Comparison of ENCODE assay signal across 21 cellular contexts in genomic region chr2:238777369-238778067, GRCh38.
DNase-seq lines count a peak whose midpoint lies in the region; ATAC-seq, FAIRE-seq and TF ChIP-seq lines count a peak whose summit lies in the region.
"Had no signal": no experiment of that assay in that cellular context is flagged by ENCODE, and none has a peak within 500 bp of the region (broad histone marks: within the 10 kb centered on the region; RNA-seq: fewer than 3 reads in every experiment).

No MANE protein-coding gene starts in this region.

- TF ChIP-seq POLR2A in GM12878 (IDR thresholded peaks at IDR 0.05; ENCODE audit: low read depth, low read length) (no peak), H54 (IDR thresholded peaks at IDR 0.05; ENCODE audit: low read depth, low read length) (no peak)

- no peak for TF ChIP-seq RAD21 in GM12878 (IDR thresholded peaks at IDR 0.05; ENCODE audit: insufficient read depth, low read depth, low read length)

- H3K9me3 ChIP-seq in GM12878 (replicated peaks; ENCODE audit: control insufficient read depth, insufficient read depth, low read length) = no peaks in the 10 kb centered on the region; the same call in 2 of the 3 replicates

- H3K4me1 ChIP-seq in GM12878 (ENCODE audit: control insufficient read depth, insufficient read depth, low read length) = no peaks in the 10 kb centered on the region

- in situ Hi-C loops in GM12878 (cut with MboI) = no loop called here

- H3K27me3 ChIP-seq in GM12878 (replicated peaks in 1 of 2; ENCODE audit: control insufficient read depth in 2 of 2, insufficient read depth in 2 of 2, low read length in 1 of 2) = no peaks in the 10 kb centered on the region

- TF ChIP-seq EP300 in GM12878 (IDR thresholded peaks at IDR 0.05; ENCODE audit: borderline replicate concordance in 1 of 2, control insufficient read depth in 1 of 2, low read depth in 2 of 2, low read length in 2 of 2) = no peak

- no peak overlapping the region for H3K9ac ChIP-seq in GM12878 (ENCODE audit: control insufficient read depth, insufficient read depth, low read length)

- SMC1A ChIA-PET in GM12878 (lab: Charles Lee; ENCODE audit: uncharacterized antibody, unreplicated experiment) = no interaction called here

- H2AFZ ChIP-seq in GM12878 (ENCODE audit: control insufficient read depth, low read depth, low read length) = no peak overlapping the region

- H3K4me3 ChIP-seq in GM12864 (ENCODE audit: low read depth, low read length) = no peak overlapping the region
- H3K4me3 ChIP-seq in GM12878 = no peak overlapping the region

- H4K20me1 ChIP-seq in GM12878 (ENCODE audit: control insufficient read depth, insufficient read depth) = no peaks in the 10 kb centered on the region

- no peaks in the 10 kb centered on the region for H3K36me3 ChIP-seq in GM12878 (ENCODE audit: control insufficient read depth in 2 of 2, insufficient read depth in 2 of 2, low read length in 1 of 2)

- CTCF ChIA-PET in GM12878 (lab: Yijun Ruan, JAX) = no interaction called here

- 10% methylated on average over 15 of the region's 15 CpGs for whole genome bisulfite sequencing in GM12878 (ENCODE audit: insufficient coverage, insufficient replicate concordance, low lambda C conversion rate, missing lambda C conversion rate)

- FAIRE-seq in GM12878 (lab: Jason Lieb, UNC) (no peak), H54 (lab: Jason Lieb, UNC) (no peak)
- FAIRE-seq: GM12891, GM18507, RCC 7860 had no signal

- BruUV-seq in GM12878 (replicated peaks; lab: Mats Ljungman, UMichigan) = no TSS peak

- no peak overlapping the region for H3K27ac ChIP-seq in GM12878 (ENCODE audit: control insufficient read depth, insufficient read depth)
- H3K27ac ChIP-seq: 22Rv1 had no signal

- no peak overlapping the region for H3K4me2 ChIP-seq in GM12878 (ENCODE audit: control insufficient read depth, insufficient read depth)

- no peaks in the 10 kb centered on the region for H3K79me2 ChIP-seq in GM12878 (ENCODE audit: control insufficient read depth, insufficient read depth, low read length)

- POLR2A ChIA-PET in GM12878 (lab: Charles Lee) = no interaction called here

- intact Hi-C loops in GM12878 (cut with micrococcal nuclease; ENCODE audit: unreplicated experiment) = no loop called here

- peak; percentile 0 to 25 for DNase-seq in AML-193 (lab: John Stamatoyannopoulos, UW)
- peak; percentile 18 for DNase-seq in GM12864 (ENCODE audit: low read depth)
- DNase-seq in MV-4-11 (lab: John Stamatoyannopoulos, UW) = peak; percentile 44
- peak; percentile 27 for DNase-seq in GM12878 (ENCODE audit: low read depth, low spot score)
- DNase-seq in H54 (ENCODE audit: insufficient read length, low spot score) = no peak
- DNase-seq in 8988T = no peak
- DNase-seq in SHP77 treated with DMSO at 0.1 percent for 48 hours (lab: John Stamatoyannopoulos, UW) = no peak
- DNase-seq: C1 segment of cervical spinal cord, COR-L47, GOT3, NCI-H1048, NCI-H1436 treated with DMSO at 0.1 percent for 48 hours, NCI-H2081 treated with DMSO at 0.1 percent for 48 hours, NCI-H510A treated with DMSO at 0.1 percent for 48 hours, SHP77 had no signal

- ATAC-seq in GM12878 = no peak
- no peak for ATAC-seq in GM21786 (IDR thresholded peaks at IDR 0.05; ENCODE audit: unreplicated experiment)
- ATAC-seq: SK-N-SH treated with all-trans-retinoic acid at 6 μM for 48 hours had no signal

- RAD21 ChIA-PET in GM12878 (lab: Charles Lee; ENCODE audit: unreplicated experiment) = no interaction called here

- no peak for TF ChIP-seq CTCF in GM12864 (IDR thresholded peaks at IDR 0.05; ENCODE audit: low read depth, low read length, missing control alignments)
- no peak for TF ChIP-seq CTCF in GM12878 (IDR thresholded peaks at IDR 0.05 in 2 of 3, conservative IDR thresholded peaks at IDR 0.05 in 1 of 3; ENCODE audit: control insufficient read depth in 2 of 3, extremely low read depth in 1 of 3, insufficient read depth in 1 of 3, low read depth in 3 of 3, low read length in 3 of 3)

TF ChIP-seq in GM12878, 131 proteins besides CTCF, POLR2A, EP300 and RAD21:
- TF ChIP-seq PAX5 (IDR thresholded peaks at IDR 0.05; ENCODE audit: borderline replicate concordance, low read depth, low read length) = peak; percentile 93
- TF ChIP-seq NKRF (conservative IDR thresholded peaks at IDR 0.05) = no peak
- TF ChIP-seq PBX3 (IDR thresholded peaks at IDR 0.05; ENCODE audit: insufficient replicate concordance, low read depth, low read length) = no peak
- TF ChIP-seq EZH2 (IDR thresholded peaks at IDR 0.05; ENCODE audit: borderline replicate concordance, control insufficient read depth, low read depth, low read length) = no peak
- no peak for TF ChIP-seq POU2F2 (IDR thresholded peaks at IDR 0.05; ENCODE audit: borderline replicate concordance, low read depth, low read length)
- TF ChIP-seq HCFC1 (IDR thresholded peaks at IDR 0.05; ENCODE audit: low read length) = no peak
- TF ChIP-seq TARDBP (IDR thresholded peaks at IDR 0.05; ENCODE audit: borderline replicate concordance) = no peak
- TF ChIP-seq CREM (IDR thresholded peaks at IDR 0.05; ENCODE audit: low read depth) = no peak

Comparison
In these comparisons a context has a peak if more than half of its experiments do, and no peak if none do; other contexts are left out.
1. DNase-seq: peak in AML-193 (2 of 2), GM12864 (single experiment), MV-4-11 (single experiment) and GM12878 (single experiment); none in H54 (single experiment), 8988T (single experiment) and SHP77 treated with DMSO at 0.1 percent for 48 hours (single experiment).